In genomic region chr5:99948850-99949249, GRCh38 we compare ENCODE assay signal across 28 cellular contexts.
"Had no signal": no experiment of that assay in that cellular context is flagged by ENCODE, and none has a peak within 500 bp of the region (broad histone marks: within the 10 kb centered on the region; RNA-seq: fewer than 3 reads in every experiment).

No MANE protein-coding gene starts in this region.

- H3K36me3 Mint-ChIP-seq: activated naive CD8-positive, alpha-beta T cell had no signal

- H3K27me3 Mint-ChIP-seq: activated CD8-positive, alpha-beta T cell treated with anti-CD3 and anti-CD28 coated beads for 36 hours; activated naive CD8-positive, alpha-beta T cell; activated T-helper 17 cell treated with anti-CD3 and anti-CD28 coated beads, Interleukin-2, amount 50 U/mL, for 72 hours; central memory CD8-positive, alpha-beta T cell; dendritic cell treated with granulocyte-macrophage colony-stimulating factor and Interleukin-4, amounts not matched to agents 40 ng/mL and 50 ng/mL, for 4 days; effector memory CD8-positive, alpha-beta T cell had no signal

- H3K36me3 ChIP-seq: brain microvascular endothelial cell, esophagus squamous epithelium, gastroesophageal sphincter had no signal

- ATAC-seq: activated CD8-positive, alpha-beta T cell treated with anti-CD3 and anti-CD28 coated beads for 36 hours; activated T-helper 17 cell treated with anti-CD3 and anti-CD28 coated beads, Interleukin-2, amount 50 U/mL, for 72 hours; effector memory CD8-positive, alpha-beta T cell; gastroesophageal sphincter had no signal

- H3K4me1 Mint-ChIP-seq: activated T-helper 17 cell treated with anti-CD3 and anti-CD28 coated beads, Interleukin-2, amount 50 U/mL, for 72 hours; central memory CD8-positive, alpha-beta T cell had no signal

- H3K27ac Mint-ChIP-seq: activated CD8-positive, alpha-beta T cell treated with anti-CD3 and anti-CD28 coated beads for 36 hours; activated naive CD8-positive, alpha-beta T cell; activated T-helper 17 cell treated with anti-CD3 and anti-CD28 coated beads, Interleukin-2, amount 50 U/mL, for 72 hours; dendritic cell treated with granulocyte-macrophage colony-stimulating factor and Interleukin-4, amounts not matched to agents 40 ng/mL and 50 ng/mL, for 4 days; effector memory CD8-positive, alpha-beta T cell had no signal

- H3K4me3 ChIP-seq: coronary artery, dorsolateral prefrontal cortex, esophagus squamous epithelium, gastroesophageal sphincter had no signal

- H3K9me3 Mint-ChIP-seq: activated CD8-positive, alpha-beta T cell treated with anti-CD3 and anti-CD28 coated beads for 36 hours; activated T-cell treated with anti-CD3 and anti-CD28 coated beads, Interleukin-2, amount 50 U/mL, for 4 hours; activated T-helper 17 cell treated with anti-CD3 and anti-CD28 coated beads, Interleukin-2, amount 50 U/mL, for 72 hours; central memory CD8-positive, alpha-beta T cell had no signal

- DNase-seq: activated CD4-positive, alpha-beta T cell treated with anti-CD3 and anti-CD28 coated beads for 48 hours; activated CD4-positive, alpha-beta T cell treated with anti-CD3 and anti-CD28 coated beads, Interleukin-2, amount 50 U/mL, for 1 hour; activated CD4-positive, alpha-beta T cell treated with anti-CD3 and anti-CD28 coated beads, Interleukin-2, amount 50 U/mL, for 48 hours; activated CD4-positive, CD25-positive, alpha-beta regulatory T cell; activated CD4-positive, CD25-positive, alpha-beta regulatory T cell treated with anti-CD3 and anti-CD28 coated beads, Interleukin-2, amount 50 U/mL, for 72 hours; activated CD8-positive, alpha-beta memory T cell treated with anti-CD3 and anti-CD28 coated beads for 24 hours; activated CD8-positive, alpha-beta T cell treated with anti-CD3 and anti-CD28 coated beads for 36 hours; activated effector memory CD4-positive, alpha-beta T cell treated with Interleukin-2 at 50 U/mL for 16 hours; activated gamma-delta T cell treated with Interleukin-2 at 50 U/mL for 16 hours; activated naive CD4-positive, alpha-beta T cell treated with anti-CD3 and anti-CD28 coated beads, Interleukin-2, amount 50 U/mL, for 16 hours; activated naive CD4-positive, alpha-beta T cell treated with Interleukin-2 at 50 U/mL for 16 hours; activated T-cell treated with anti-CD3 and anti-CD28 coated beads, Interleukin-2, amount 50 U/mL, for 4 hours; amniotic stem cell; anterior cingulate cortex; brain microvascular endothelial cell; dorsolateral prefrontal cortex; effector memory CD8-positive, alpha-beta T cell; esophagus squamous epithelium; foreskin melanocyte; hippocampal formation; T-helper 2 cell had no signal

- H3K4me1 ChIP-seq: esophagus squamous epithelium, gastroesophageal sphincter had no signal

- H3K27ac ChIP-seq: brain microvascular endothelial cell, coronary artery, dorsolateral prefrontal cortex, epithelial cell of prostate, esophagus squamous epithelium, gastroesophageal sphincter had no signal

- H3K4me3 Mint-ChIP-seq: activated CD8-positive, alpha-beta T cell treated with anti-CD3 and anti-CD28 coated beads for 36 hours; activated naive CD8-positive, alpha-beta T cell; activated T-cell treated with anti-CD3 and anti-CD28 coated beads, Interleukin-2, amount 50 U/mL, for 4 hours; activated T-helper 17 cell treated with anti-CD3 and anti-CD28 coated beads, Interleukin-2, amount 50 U/mL, for 72 hours; central memory CD8-positive, alpha-beta T cell; dendritic cell treated with granulocyte-macrophage colony-stimulating factor and Interleukin-4, amounts not matched to agents 40 ng/mL and 50 ng/mL, for 4 days; effector memory CD8-positive, alpha-beta T cell had no signal

- H3K9me3 ChIP-seq: gastroesophageal sphincter had no signal

- H3K27me3 ChIP-seq: brain microvascular endothelial cell, dorsolateral prefrontal cortex, esophagus squamous epithelium, gastroesophageal sphincter had no signal
